ENCODE assay signal across 1 cellular context in genomic region chr14:61533513-61534255, GRCh38.
TF ChIP-seq lines count a peak whose summit lies in the region.

No MANE protein-coding gene starts in this region.

TF ChIP-seq in IMR-90, 13 proteins besides CTCF, POLR2A, EP300 and RAD21:
- TF ChIP-seq MAFK (IDR thresholded peaks at IDR 0.05; ENCODE audit: low read depth, low read length): no peak
- TF ChIP-seq SMC3 (IDR thresholded peaks at IDR 0.05; ENCODE audit: low read depth, low read length): no peak
- TF ChIP-seq ELK1 (IDR thresholded peaks at IDR 0.05; ENCODE audit: borderline replicate concordance, low read depth, low read length): no peak
- TF ChIP-seq NFE2L2 (IDR thresholded peaks at IDR 0.05; ENCODE audit: low read depth, low read length): no peak
- TF ChIP-seq CEBPB (IDR thresholded peaks at IDR 0.05; ENCODE audit: low read depth, low read length): no peak
- no peak for TF ChIP-seq FOS (IDR thresholded peaks at IDR 0.05; ENCODE audit: low read depth, low read length)
- no peak for TF ChIP-seq CHD1 (IDR thresholded peaks at IDR 0.05; ENCODE audit: low read depth, low read length)
- no peak for TF ChIP-seq MXI1 (IDR thresholded peaks at IDR 0.05; ENCODE audit: borderline replicate concordance, low read depth, low read length)
- TF ChIP-seq USF2 (IDR thresholded peaks at IDR 0.05; ENCODE audit: low read depth, low read length): no peak
- TF ChIP-seq MAZ (IDR thresholded peaks at IDR 0.05; ENCODE audit: borderline replicate concordance, low read depth, low read length): no peak
- no peak for TF ChIP-seq RCOR1 (IDR thresholded peaks at IDR 0.05; ENCODE audit: insufficient replicate concordance, low read length)
- TF ChIP-seq BHLHE40 (IDR thresholded peaks at IDR 0.05; ENCODE audit: low read depth, low read length): no peak
- TF ChIP-seq RFX5 (IDR thresholded peaks at IDR 0.05; ENCODE audit: low read depth, low read length): no peak
